2 cellular contexts compared by ENCODE assay signal in the genomic region with DNA sequence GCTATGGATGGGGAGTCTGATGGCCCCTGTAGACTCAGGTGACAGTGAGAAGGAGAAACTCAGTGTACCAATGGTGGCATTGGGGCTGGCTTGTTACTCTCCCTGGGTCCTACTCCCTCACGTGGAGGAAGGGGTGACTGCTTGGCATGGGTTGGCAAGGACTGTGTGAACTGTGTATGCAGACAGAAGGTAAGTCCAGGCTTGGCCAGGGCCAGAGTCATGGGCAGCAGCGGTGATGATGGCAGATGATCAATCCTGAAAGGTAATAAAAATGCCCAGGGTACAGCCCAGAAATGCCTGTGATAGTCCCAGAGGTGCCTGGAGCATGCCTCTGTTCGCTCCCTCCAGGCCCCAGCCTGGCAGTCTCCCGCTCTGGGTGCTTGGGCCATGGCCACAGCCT.
TF ChIP-seq lines count a peak whose summit lies in the region.

No MANE protein-coding gene starts in this region.

TF ChIP-seq in IMR-90, 13 proteins besides CTCF, POLR2A, EP300 and RAD21:
- no peak for TF ChIP-seq NFE2L2 (IDR thresholded peaks at IDR 0.05; ENCODE audit: low read depth, low read length)
- TF ChIP-seq MXI1 (IDR thresholded peaks at IDR 0.05; ENCODE audit: borderline replicate concordance, low read depth, low read length) = no peak
- TF ChIP-seq, protein P1, sequence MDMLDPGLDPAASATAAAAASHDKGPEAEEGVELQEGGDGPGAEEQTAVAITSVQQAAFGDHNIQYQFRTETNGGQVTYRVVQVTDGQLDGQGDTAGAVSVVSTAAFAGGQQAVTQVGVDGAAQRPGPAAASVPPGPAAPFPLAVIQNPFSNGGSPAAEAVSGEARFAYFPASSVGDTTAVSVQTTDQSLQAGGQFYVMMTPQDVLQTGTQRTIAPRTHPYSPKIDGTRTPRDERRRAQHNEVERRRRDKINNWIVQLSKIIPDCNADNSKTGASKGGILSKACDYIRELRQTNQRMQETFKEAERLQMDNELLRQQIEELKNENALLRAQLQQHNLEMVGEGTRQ (IDR thresholded peaks at IDR 0.05; ENCODE audit: low read depth, low read length) = no peak
- no peak for TF ChIP-seq FOS (IDR thresholded peaks at IDR 0.05; ENCODE audit: low read depth, low read length)
- TF ChIP-seq RFX5 (IDR thresholded peaks at IDR 0.05; ENCODE audit: low read depth, low read length) = no peak
- TF ChIP-seq RCOR1 (IDR thresholded peaks at IDR 0.05; ENCODE audit: insufficient replicate concordance, low read length) = no peak
- no peak for TF ChIP-seq MAFK (IDR thresholded peaks at IDR 0.05; ENCODE audit: low read depth, low read length)
- TF ChIP-seq SMC3 (IDR thresholded peaks at IDR 0.05; ENCODE audit: low read depth, low read length) = no peak
- TF ChIP-seq MAZ (IDR thresholded peaks at IDR 0.05; ENCODE audit: borderline replicate concordance, low read depth, low read length) = no peak
- TF ChIP-seq, protein P2, sequence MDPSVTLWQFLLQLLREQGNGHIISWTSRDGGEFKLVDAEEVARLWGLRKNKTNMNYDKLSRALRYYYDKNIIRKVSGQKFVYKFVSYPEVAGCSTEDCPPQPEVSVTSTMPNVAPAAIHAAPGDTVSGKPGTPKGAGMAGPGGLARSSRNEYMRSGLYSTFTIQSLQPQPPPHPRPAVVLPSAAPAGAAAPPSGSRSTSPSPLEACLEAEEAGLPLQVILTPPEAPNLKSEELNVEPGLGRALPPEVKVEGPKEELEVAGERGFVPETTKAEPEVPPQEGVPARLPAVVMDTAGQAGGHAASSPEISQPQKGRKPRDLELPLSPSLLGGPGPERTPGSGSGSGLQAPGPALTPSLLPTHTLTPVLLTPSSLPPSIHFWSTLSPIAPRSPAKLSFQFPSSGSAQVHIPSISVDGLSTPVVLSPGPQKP (IDR thresholded peaks at IDR 0.05; ENCODE audit: borderline replicate concordance, low read depth, low read length) = no peak
- no peak for TF ChIP-seq BHLHE40 (IDR thresholded peaks at IDR 0.05; ENCODE audit: low read depth, low read length)
- no peak for TF ChIP-seq CHD1 (IDR thresholded peaks at IDR 0.05; ENCODE audit: low read depth, low read length)
- no peak for TF ChIP-seq CEBPB (IDR thresholded peaks at IDR 0.05; ENCODE audit: low read depth, low read length)

TF ChIP-seq in GM12878, 131 proteins besides CTCF, POLR2A, EP300 and RAD21:
- TF ChIP-seq, protein P3, sequence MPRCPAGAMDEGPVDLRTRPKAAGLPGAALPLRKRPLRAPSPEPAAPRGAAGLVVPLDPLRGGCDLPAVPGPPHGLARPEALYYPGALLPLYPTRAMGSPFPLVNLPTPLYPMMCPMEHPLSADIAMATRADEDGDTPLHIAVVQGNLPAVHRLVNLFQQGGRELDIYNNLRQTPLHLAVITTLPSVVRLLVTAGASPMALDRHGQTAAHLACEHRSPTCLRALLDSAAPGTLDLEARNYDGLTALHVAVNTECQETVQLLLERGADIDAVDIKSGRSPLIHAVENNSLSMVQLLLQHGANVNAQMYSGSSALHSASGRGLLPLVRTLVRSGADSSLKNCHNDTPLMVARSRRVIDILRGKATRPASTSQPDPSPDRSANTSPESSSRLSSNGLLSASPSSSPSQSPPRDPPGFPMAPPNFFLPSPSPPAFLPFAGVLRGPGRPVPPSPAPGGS (IDR thresholded peaks at IDR 0.05; ENCODE audit: borderline replicate concordance, insufficient read depth, low read depth, low read length, poor library complexity, severe bottlenecking) = no peak
- TF ChIP-seq BMI1 (IDR thresholded peaks at IDR 0.05; ENCODE audit: borderline replicate concordance) (no peak), MYB (IDR thresholded peaks at IDR 0.05; ENCODE audit: borderline replicate concordance, low read depth, low read length) (no peak), RB1 (IDR thresholded peaks at IDR 0.05; ENCODE audit: borderline replicate concordance) (no peak), TCF12 (IDR thresholded peaks at IDR 0.05; ENCODE audit: low read depth, low read length) (no peak), ESRRA (IDR thresholded peaks at IDR 0.05; ENCODE audit: low read length) (no peak), ZZZ3 (IDR thresholded peaks at IDR 0.05; ENCODE audit: control insufficient read depth, insufficient read length, low read depth) (no peak)
- TF ChIP-seq, protein P4, sequence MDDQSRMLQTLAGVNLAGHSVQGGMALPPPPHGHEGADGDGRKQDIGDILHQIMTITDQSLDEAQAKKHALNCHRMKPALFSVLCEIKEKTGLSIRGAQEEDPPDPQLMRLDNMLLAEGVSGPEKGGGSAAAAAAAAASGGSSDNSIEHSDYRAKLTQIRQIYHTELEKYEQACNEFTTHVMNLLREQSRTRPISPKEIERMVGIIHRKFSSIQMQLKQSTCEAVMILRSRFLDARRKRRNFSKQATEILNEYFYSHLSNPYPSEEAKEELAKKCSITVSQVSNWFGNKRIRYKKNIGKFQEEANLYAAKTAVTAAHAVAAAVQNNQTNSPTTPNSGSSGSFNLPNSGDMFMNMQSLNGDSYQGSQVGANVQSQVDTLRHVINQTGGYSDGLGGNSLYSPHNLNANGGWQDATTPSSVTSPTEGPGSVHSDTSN (IDR thresholded peaks at IDR 0.05; ENCODE audit: insufficient replicate concordance, low read depth, low read length) = no peak
- TF ChIP-seq, protein P5, sequence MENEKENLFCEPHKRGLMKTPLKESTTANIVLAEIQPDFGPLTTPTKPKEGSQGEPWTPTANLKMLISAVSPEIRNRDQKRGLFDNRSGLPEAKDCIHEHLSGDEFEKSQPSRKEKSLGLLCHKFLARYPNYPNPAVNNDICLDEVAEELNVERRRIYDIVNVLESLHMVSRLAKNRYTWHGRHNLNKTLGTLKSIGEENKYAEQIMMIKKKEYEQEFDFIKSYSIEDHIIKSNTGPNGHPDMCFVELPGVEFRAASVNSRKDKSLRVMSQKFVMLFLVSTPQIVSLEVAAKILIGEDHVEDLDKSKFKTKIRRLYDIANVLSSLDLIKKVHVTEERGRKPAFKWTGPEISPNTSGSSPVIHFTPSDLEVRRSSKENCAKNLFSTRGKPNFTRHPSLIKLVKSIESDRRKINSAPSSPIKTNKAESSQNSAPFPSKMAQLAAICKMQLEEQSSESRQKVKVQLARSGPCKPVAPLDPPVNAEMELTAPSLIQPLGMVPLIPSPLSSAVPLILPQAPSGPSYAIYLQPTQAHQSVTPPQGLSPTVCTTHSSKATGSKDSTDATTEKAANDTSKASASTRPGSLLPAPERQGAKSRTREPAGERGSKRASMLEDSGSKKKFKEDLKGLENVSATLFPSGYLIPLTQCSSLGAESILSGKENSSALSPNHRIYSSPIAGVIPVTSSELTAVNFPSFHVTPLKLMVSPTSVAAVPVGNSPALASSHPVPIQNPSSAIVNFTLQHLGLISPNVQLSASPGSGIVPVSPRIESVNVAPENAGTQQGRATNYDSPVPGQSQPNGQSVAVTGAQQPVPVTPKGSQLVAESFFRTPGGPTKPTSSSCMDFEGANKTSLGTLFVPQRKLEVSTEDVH (IDR thresholded peaks at IDR 0.05; ENCODE audit: low read depth, partially characterized antibody) = no peak
- TF ChIP-seq, protein P6, sequence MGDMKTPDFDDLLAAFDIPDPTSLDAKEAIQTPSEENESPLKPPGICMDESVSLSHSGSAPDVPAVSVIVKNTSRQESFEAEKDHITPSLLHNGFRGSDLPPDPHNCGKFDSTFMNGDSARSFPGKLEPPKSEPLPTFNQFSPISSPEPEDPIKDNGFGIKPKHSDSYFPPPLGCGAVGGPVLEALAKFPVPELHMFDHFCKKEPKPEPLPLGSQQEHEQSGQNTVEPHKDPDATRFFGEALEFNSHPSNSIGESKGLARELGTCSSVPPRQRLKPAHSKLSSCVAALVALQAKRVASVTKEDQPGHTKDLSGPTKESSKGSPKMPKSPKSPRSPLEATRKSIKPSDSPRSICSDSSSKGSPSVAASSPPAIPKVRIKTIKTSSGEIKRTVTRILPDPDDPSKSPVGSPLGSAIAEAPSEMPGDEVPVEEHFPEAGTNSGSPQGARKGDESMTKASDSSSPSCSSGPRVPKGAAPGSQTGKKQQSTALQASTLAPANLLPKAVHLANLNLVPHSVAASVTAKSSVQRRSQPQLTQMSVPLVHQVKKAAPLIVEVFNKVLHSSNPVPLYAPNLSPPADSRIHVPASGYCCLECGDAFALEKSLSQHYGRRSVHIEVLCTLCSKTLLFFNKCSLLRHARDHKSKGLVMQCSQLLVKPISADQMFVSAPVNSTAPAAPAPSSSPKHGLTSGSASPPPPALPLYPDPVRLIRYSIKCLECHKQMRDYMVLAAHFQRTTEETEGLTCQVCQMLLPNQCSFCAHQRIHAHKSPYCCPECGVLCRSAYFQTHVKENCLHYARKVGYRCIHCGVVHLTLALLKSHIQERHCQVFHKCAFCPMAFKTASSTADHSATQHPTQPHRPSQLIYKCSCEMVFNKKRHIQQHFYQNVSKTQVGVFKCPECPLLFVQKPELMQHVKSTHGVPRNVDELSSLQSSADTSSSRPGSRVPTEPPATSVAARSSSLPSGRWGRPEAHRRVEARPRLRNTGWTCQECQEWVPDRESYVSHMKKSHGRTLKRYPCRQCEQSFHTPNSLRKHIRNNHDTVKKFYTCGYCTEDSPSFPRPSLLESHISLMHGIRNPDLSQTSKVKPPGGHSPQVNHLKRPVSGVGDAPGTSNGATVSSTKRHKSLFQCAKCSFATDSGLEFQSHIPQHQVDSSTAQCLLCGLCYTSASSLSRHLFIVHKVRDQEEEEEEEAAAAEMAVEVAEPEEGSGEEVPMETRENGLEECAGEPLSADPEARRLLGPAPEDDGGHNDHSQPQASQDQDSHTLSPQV (IDR thresholded peaks at IDR 0.05) = no peak
- TF ChIP-seq, protein P7, sequence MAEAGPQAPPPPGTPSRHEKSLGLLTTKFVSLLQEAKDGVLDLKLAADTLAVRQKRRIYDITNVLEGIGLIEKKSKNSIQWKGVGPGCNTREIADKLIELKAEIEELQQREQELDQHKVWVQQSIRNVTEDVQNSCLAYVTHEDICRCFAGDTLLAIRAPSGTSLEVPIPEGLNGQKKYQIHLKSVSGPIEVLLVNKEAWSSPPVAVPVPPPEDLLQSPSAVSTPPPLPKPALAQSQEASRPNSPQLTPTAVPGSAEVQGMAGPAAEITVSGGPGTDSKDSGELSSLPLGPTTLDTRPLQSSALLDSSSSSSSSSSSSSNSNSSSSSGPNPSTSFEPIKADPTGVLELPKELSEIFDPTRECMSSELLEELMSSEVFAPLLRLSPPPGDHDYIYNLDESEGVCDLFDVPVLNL (IDR thresholded peaks at IDR 0.05; ENCODE audit: low read depth, low read length) = no peak
